ENCODE assay signal across 8 cellular contexts in the genomic region with DNA sequence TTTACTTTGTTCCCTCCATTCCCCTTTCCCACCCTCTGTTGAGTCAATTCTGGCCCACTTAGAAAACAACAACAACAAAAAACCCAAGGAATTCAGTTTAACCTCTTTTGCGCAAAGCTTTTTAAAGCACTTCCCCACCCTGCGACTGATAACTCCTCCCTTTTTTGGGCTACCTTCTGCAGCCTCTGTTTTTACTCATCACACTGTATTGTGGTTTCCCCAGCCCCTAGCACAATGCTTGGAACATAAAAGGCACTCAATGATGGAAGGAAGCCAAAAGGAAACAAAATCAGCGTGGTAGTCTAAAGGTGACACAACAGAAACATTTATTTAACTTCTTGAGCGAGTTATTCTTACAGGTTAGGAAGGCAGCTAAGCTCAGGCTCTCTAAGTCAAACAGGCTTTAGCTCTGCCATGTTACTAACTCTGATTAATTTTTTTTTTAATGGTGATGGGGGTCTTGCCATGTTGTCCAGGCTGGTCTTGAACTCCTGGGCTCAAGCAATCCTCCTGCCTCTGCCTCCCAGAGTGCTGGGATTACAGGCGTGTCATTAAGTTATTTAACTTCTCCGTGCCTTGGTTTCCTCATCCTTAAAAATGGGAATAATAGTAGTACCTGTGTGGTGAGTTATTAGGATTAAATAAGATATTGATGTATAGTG. TPM values are rescaled to one million over a fixed set of nuclear protein-coding genes. Genes with fewer than 3 reads are reported as not detected.
DNase-seq lines count a peak whose midpoint lies in the region; ATAC-seq, FAIRE-seq and TF ChIP-seq lines count a peak whose summit lies in the region.

No MANE protein-coding gene starts in this region.

- no peaks in the 10 kb centered on the region for H3K9me2 ChIP-seq in GM23338 (ENCODE audit: insufficient read depth)

- ATAC-seq in GM23338: no peak
- ATAC-seq in GM19035 (IDR thresholded peaks at IDR 0.05; ENCODE audit: unreplicated experiment): no peak

- peak overlapping the region; percentile 83 for H3K4me3 ChIP-seq in GM23338
- peak overlapping the region in 1 of 2 donors; percentile 61 for H3K4me3 ChIP-seq in small intestine (ENCODE audit: low read depth in 1 of 2, low read length in 2 of 2)

- no peak overlapping the region for H2AFZ ChIP-seq in GM23338

- H3K4me1 Mint-ChIP-seq in Calu3 (ENCODE audit: low read depth, unreplicated experiment) (peaks cover 13% of the 10 kb centered on the region), GM23338 (peaks cover 38% of the 10 kb centered on the region)

- no peaks in the 10 kb centered on the region for H3K9me3 ChIP-seq in small intestine (ENCODE audit: control insufficient read depth, low read depth)

- H3K4me1 ChIP-seq in GM23338 (ENCODE audit: insufficient read depth) (peaks cover 14% of the 10 kb centered on the region), small intestine (ENCODE audit: control insufficient read depth in 2 of 2, insufficient read depth in 1 of 2, low read depth in 1 of 2, low read length in 1 of 2) (peaks cover 7 to 9% of the 10 kb centered on the region in 2 donors)

- peaks cover 31% of the 10 kb centered on the region for H3K36me3 Mint-ChIP-seq in Calu3 (ENCODE audit: insufficient read depth, unreplicated experiment)
- H3K36me3 Mint-ChIP-seq in GM23338 (ENCODE audit: low read depth): peaks cover 17% of the 10 kb centered on the region; the same call in 2 of the 3 replicates

- no peak for TF ChIP-seq CTCF in Calu3 (IDR thresholded peaks at IDR 0.05; ENCODE audit: unreplicated experiment)
- no peak for TF ChIP-seq CTCF in GM23338 (conservative IDR thresholded peaks at IDR 0.05; ENCODE audit: low read depth in 2 of 2)

- peak overlapping the region; percentile 73 for H3K27ac Mint-ChIP-seq in Calu3 (ENCODE audit: unreplicated experiment)
- peak overlapping the region; percentile 45 for H3K27ac Mint-ChIP-seq in GM23338

- H3K4me3 Mint-ChIP-seq in Calu3 (ENCODE audit: low read depth, unreplicated experiment) (peak overlapping the region; percentile 98), GM23338 (peak overlapping the region; percentile 92)

- no peak for FAIRE-seq in small intestine (lab: Jason Lieb, UNC)

- H3K27ac ChIP-seq in GM23338 (ENCODE audit: low read depth) (no peak overlapping the region), small intestine (ENCODE audit: low read depth in 1 of 2, low read length in 1 of 2) (peak overlapping the region in 1 of 2 donors; percentile 85)

- H4K20me1 ChIP-seq in GM23338 (replicated peaks; ENCODE audit: insufficient read depth): peaks cover 25% of the 10 kb centered on the region

- DNase-seq in Calu3 (peak; percentile 44), GM23338 (ENCODE audit: low spot score) (peak; percentile 40), NCI-H345 treated with DMSO at 0.1 percent for 48 hours (lab: John Stamatoyannopoulos, UW; ENCODE audit: unreplicated experiment) (peak; percentile 34), glomerular visceral epithelial cell (ENCODE audit: extremely low spot score) (peak; percentile 45), small intestine (peak; percentile 65), cerebellum (ENCODE audit: low spot score) (no peak)
- DNase-seq in activated T-helper 9 cell treated with anti-CD3 and anti-CD28 coated beads, Interleukin-2, amount 50 U/mL, for 16 hours (ENCODE audit: low read depth): peak; percentile 29

- no peaks in the 10 kb centered on the region for H3F3A ChIP-seq in GM23338 (replicated peaks; ENCODE audit: low read depth)

- no TSS peak for BruUV-seq in Calu3 (replicated peaks; lab: Mats Ljungman, UMichigan)

- H3K27me3 Mint-ChIP-seq in Calu3 (ENCODE audit: unreplicated experiment) (no peaks in the 10 kb centered on the region), GM23338 (ENCODE audit: insufficient read depth, low read depth, poor library complexity) (peaks cover 9% of the 10 kb centered on the region)

- H3K4me2 ChIP-seq in GM23338: peak overlapping the region; percentile 85

- peaks cover 67% of the 10 kb centered on the region for H3K79me2 ChIP-seq in GM23338 (replicated peaks; ENCODE audit: insufficient read depth)

- CTCF ChIA-PET in Calu3 (lab: Charles Lee): interaction anchor here (1.3 kb wide), 2 partner anchors 73 to 140 kb away, joined by 3 to 4 read pairs; a partner anchor contains a TSS

- WGBS in small intestine, 3 donors: 15 to 35% (median 23%) methylated on average over 6 of the region's 6 CpGs

- intact Hi-C loops in Calu3 (cut with micrococcal nuclease; ENCODE audit: unreplicated experiment): no loop called here

- H3K36me3 ChIP-seq in GM23338 (ENCODE audit: insufficient read depth) (no peaks in the 10 kb centered on the region), small intestine (ENCODE audit: control insufficient read depth in 2 of 2, insufficient read depth in 2 of 2, low read length in 2 of 2) (no peaks in the 10 kb centered on the region)

- H3K27me3 ChIP-seq in GM23338 (ENCODE audit: insufficient read depth) (no peaks in the 10 kb centered on the region), small intestine (ENCODE audit: control insufficient read depth in 2 of 2, insufficient read depth in 2 of 2, low read length in 2 of 2) (no peaks in the 10 kb centered on the region)

- H3K9me3 Mint-ChIP-seq in Calu3 (ENCODE audit: low read depth, unreplicated experiment): no peaks in the 10 kb centered on the region
- H3K9me3 Mint-ChIP-seq in GM23338: no peaks in the 10 kb centered on the region

TF ChIP-seq in GM23338, 12 proteins besides CTCF, POLR2A, EP300 and RAD21 (continues in another document):
- TF ChIP-seq, protein P1, sequence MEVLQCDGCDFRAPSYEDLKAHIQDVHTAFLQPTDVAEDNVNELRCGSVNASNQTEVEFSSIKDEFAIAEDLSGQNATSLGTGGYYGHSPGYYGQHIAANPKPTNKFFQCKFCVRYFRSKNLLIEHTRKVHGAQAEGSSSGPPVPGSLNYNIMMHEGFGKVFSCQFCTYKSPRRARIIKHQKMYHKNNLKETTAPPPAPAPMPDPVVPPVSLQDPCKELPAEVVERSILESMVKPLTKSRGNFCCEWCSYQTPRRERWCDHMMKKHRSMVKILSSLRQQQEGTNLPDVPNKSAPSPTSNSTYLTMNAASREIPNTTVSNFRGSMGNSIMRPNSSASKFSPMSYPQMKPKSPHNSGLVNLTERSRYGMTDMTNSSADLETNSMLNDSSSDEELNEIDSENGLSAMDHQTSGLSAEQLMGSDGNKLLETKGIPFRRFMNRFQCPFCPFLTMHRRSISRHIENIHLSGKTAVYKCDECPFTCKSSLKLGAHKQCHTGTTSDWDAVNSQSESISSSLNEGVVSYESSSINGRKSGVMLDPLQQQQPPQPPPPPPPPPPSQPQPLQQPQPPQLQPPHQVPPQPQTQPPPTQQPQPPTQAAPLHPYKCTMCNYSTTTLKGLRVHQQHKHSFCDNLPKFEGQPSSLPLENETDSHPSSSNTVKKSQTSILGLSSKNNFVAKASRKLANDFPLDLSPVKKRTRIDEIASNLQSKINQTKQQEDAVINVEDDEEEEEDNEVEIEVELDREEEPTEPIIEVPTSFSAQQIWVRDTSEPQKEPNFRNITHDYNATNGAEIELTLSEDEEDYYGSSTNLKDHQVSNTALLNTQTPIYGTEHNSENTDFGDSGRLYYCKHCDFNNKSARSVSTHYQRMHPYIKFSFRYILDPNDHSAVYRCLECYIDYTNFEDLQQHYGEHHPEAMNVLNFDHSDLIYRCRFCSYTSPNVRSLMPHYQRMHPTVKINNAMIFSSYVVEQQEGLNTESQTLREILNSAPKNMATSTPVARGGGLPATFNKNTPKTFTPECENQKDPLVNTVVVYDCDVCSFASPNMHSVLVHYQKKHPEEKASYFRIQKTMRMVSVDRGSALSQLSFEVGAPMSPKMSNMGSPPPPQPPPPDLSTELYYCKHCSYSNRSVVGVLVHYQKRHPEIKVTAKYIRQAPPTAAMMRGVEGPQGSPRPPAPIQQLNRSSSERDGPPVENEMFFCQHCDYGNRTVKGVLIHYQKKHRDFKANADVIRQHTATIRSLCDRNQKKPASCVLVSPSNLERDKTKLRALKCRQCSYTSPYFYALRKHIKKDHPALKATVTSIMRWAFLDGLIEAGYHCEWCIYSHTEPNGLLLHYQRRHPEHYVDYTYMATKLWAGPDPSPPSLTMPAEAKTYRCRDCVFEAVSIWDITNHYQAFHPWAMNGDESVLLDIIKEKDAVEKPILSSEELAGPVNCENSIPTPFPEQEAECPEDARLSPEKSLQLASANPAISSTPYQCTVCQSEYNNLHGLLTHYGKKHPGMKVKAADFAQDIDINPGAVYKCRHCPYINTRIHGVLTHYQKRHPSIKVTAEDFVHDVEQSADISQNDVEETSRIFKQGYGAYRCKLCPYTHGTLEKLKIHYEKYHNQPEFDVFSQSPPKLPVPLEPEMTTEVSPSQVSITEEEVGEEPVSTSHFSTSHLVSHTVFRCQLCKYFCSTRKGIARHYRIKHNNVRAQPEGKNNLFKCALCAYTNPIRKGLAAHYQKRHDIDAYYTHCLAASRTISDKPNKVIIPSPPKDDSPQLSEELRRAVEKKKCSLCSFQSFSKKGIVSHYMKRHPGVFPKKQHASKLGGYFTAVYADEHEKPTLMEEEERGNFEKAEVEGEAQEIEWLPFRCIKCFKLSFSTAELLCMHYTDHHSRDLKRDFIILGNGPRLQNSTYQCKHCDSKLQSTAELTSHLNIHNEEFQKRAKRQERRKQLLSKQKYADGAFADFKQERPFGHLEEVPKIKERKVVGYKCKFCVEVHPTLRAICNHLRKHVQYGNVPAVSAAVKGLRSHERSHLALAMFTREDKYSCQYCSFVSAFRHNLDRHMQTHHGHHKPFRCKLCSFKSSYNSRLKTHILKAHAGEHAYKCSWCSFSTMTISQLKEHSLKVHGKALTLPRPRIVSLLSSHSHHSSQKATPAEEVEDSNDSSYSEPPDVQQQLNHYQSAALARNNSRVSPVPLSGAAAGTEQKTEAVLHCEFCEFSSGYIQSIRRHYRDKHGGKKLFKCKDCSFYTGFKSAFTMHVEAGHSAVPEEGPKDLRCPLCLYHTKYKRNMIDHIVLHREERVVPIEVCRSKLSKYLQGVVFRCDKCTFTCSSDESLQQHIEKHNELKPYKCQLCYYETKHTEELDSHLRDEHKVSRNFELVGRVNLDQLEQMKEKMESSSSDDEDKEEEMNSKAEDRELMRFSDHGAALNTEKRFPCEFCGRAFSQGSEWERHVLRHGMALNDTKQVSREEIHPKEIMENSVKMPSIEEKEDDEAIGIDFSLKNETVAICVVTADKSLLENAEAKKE (CRISPR knock-in tag; IDR thresholded peaks at IDR 0.05): no peak
- TF ChIP-seq POLR2AphosphoS5 (IDR thresholded peaks at IDR 0.05; ENCODE audit: low read depth) (no peak), ZNF114 (CRISPR knock-in tag; IDR thresholded peaks at IDR 0.05) (no peak), NANOG (IDR thresholded peaks at IDR 0.05; ENCODE audit: borderline replicate concordance) (no peak), JUNB (IDR thresholded peaks at IDR 0.05; ENCODE audit: unreplicated experiment) (no peak), EZH2 (IDR thresholded peaks at IDR 0.05; ENCODE audit: low read depth, unreplicated experiment) (no peak), STAT1 (IDR thresholded peaks at IDR 0.05; ENCODE audit: unreplicated experiment) (no peak)

RNA-seq across cellular contexts. Expression of a gene that starts 1.3 kb away (rescaled TPM):
- total RNA-seq in Calu3 (2022): 9.6 and 10.0 TPM in 2 replicates
- 20.7 and 24.4 TPM in 2 replicates for total RNA-seq in GM23338 (2014; rRNA removed; shearing (Covaris generic))
- 11.8 and 13.0 TPM in 2 replicates for polyA plus RNA-seq in GM23338 (2016; fragmentation: Nextera tagmentation; extraction: Ambion mirVana)
- polyA plus RNA-seq in small intestine: 1 to 10 TPM in 2 of 3 donors, under 1 TPM in 1; 0.89 to 7.0 (median 2.4) TPM
- 40.0 TPM for total RNA-seq in cerebellum
